In genomic region chr13:46172531-46172991, GRCh38 we compare ENCODE assay signal across 1 cellular context.
TF ChIP-seq lines count a peak whose summit lies in the region.

No MANE protein-coding gene starts in this region.

TF ChIP-seq in SK-N-SH, 30 proteins besides CTCF, POLR2A, EP300 and RAD21 (continued from another document):
- TF ChIP-seq IRF3 (IDR thresholded peaks at IDR 0.05; ENCODE audit: low read depth, low read length) = no peak
- TF ChIP-seq REST (IDR thresholded peaks at IDR 0.05; ENCODE audit: low read depth, low read length) = no peak
- no peak for TF ChIP-seq NFIC (IDR thresholded peaks at IDR 0.05; ENCODE audit: borderline replicate concordance)
- TF ChIP-seq GABPA (IDR thresholded peaks at IDR 0.05; ENCODE audit: low read depth) = no peak
- no peak for TF ChIP-seq FOXM1 (IDR thresholded peaks at IDR 0.05; ENCODE audit: low read depth)
- TF ChIP-seq FOXJ3 (CRISPR knock-in tag; IDR thresholded peaks at IDR 0.05) = no peak
- TF ChIP-seq GATA2 (CRISPR knock-in tag; IDR thresholded peaks at IDR 0.05) = no peak
- TF ChIP-seq EZH2phosphoT487 (IDR thresholded peaks at IDR 0.05; ENCODE audit: borderline replicate concordance, low read depth) = no peak
- TF ChIP-seq SIN3A (IDR thresholded peaks at IDR 0.05; ENCODE audit: borderline replicate concordance, low read depth, low read length) = no peak
- TF ChIP-seq TEAD4 (IDR thresholded peaks at IDR 0.05; ENCODE audit: borderline replicate concordance, insufficient read depth) = no peak
- no peak for TF ChIP-seq TAF1 (IDR thresholded peaks at IDR 0.05; ENCODE audit: borderline replicate concordance, low read depth, low read length)
- no peak for TF ChIP-seq RCOR1 (IDR thresholded peaks at IDR 0.05; ENCODE audit: low read length)
TF ChIP-seq in SK-N-SH: peak in this region for 0.
